ENCODE assay signal across 16 cellular contexts in the genomic region with DNA sequence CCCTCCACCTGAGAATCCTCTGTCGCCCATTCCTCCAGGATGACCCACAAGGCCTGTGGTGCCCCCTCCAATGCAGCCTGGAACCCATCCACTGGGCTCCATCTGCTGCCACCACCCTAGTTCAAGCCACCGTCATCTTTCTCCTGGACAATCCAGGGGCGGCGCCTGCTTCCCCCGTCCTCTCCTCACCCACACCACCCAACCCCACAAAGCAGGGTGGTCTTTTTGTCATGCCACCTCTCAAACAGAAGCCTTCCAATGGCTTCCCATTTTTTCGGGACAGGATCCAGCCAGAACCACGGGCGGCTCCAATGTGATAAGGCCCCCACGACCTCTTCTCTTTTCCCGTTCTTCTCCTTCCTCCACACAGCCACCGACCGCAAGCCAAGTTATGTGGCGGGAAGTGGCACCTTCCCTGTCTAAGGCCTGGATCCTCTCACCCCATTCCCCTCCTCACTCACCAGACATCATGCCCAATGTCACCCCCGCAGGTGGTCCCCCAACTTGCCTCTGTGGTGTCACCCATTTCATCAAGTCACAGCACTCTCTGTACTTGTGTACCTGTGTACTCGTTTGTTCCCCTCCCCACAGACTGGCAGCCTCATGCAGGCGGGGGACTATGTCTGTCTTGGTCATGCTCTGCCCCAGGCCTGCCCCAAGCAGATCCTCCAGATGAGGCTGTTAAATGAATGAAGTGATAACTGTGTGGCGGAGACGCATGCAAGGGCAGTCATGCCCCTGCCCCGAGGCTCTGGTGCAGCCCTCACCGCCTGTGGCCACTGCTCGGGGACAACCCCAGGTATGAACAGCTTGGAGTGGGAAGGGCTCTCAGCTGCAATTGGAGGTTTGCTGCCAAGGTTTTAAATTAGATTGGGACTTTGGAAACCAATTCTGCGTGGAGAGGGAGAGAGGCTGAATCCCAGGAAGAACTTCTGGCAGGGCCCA. TPM values are rescaled to one million over a fixed set of nuclear protein-coding genes. Genes with fewer than 3 reads are reported as not detected.
A peak's percentile ranks its signal among the peaks of the same experiment; 100 is the strongest.
DNase-seq lines count a peak whose midpoint lies in the region; ATAC-seq lines count a peak whose summit lies in the region.
"Had no signal": no experiment of that assay in that cellular context is flagged by ENCODE, and none has a peak within 500 bp of the region (broad histone marks: within the 10 kb centered on the region; RNA-seq: fewer than 3 reads in every experiment).

No MANE protein-coding gene starts in this region.

- no peaks in the 10 kb centered on the region for H3K27me3 Mint-ChIP-seq in IgD-negative memory B cell
- H3K27me3 Mint-ChIP-seq in effector memory CD8-positive, alpha-beta T cell = no peaks in the 10 kb centered on the region

- no peak for DNase-seq in activated naive CD4-positive, alpha-beta T cell treated with anti-CD3 and anti-CD28 coated beads, Interleukin-2, amount 50 U/mL, for 72 hours (ENCODE audit: low spot score in 2 of 2)
- DNase-seq in activated naive CD4-positive, alpha-beta T cell treated with anti-CD3 and anti-CD28 coated beads, Interleukin-2, amount 50 U/mL, for 16 hours = no peak
- no peak for DNase-seq in effector memory CD8-positive, alpha-beta T cell
- DNase-seq in stimulated activated effector memory CD8-positive, alpha-beta T cell treated with anti-CD3 and anti-CD28 coated beads, Interleukin-12 subunit alpha, Interleukin-12 subunit beta, amount 100 ng/mL, for 72 hours (ENCODE audit: low spot score in 2 of 2) = no peak
- DNase-seq in DMS 273 treated with DMSO at 0.1 percent for 48 hours (lab: John Stamatoyannopoulos, UW) = no peak
- DNase-seq: NCI-H1417, NCI-H2029 treated with DMSO at 0.1 percent for 48 hours, NCI-H524, SIG-M5 had no signal

- H3K27ac Mint-ChIP-seq in activated naive CD4-positive, alpha-beta T cell treated with anti-CD3 and anti-CD28 coated beads, Interleukin-2, amount 50 U/mL, for 72 hours = peak overlapping the region; percentile 3 to 69
- H3K27ac Mint-ChIP-seq in IgD-negative memory B cell = peak overlapping the region in 2 of 3 donors; percentile 47 to 73
- peak overlapping the region; percentile 88 for H3K27ac Mint-ChIP-seq in effector memory CD8-positive, alpha-beta T cell
- H3K27ac Mint-ChIP-seq in stimulated activated effector memory CD8-positive, alpha-beta T cell treated with anti-CD3 and anti-CD28 coated beads, Interleukin-12 subunit alpha, Interleukin-12 subunit beta, amount 100 ng/mL, for 72 hours = peak overlapping the region; percentile 71

- peaks cover 20 to 38% (median 23%) of the 10 kb centered on the region in 3 donors for H3K4me1 Mint-ChIP-seq in IgD-negative memory B cell
- H3K4me1 Mint-ChIP-seq in effector memory CD8-positive, alpha-beta T cell (ENCODE audit: low read depth in 2 of 2) = peaks cover 15 to 34% of the 10 kb centered on the region in 2 donors
- H3K4me1 Mint-ChIP-seq in stimulated activated effector memory CD8-positive, alpha-beta T cell treated with anti-CD3 and anti-CD28 coated beads, Interleukin-12 subunit alpha, Interleukin-12 subunit beta, amount 100 ng/mL, for 72 hours = peaks cover 37% of the 10 kb centered on the region

- H3K9me3 Mint-ChIP-seq in activated naive CD4-positive, alpha-beta T cell treated with anti-CD3 and anti-CD28 coated beads, Interleukin-2, amount 50 U/mL, for 72 hours = no peaks in the 10 kb centered on the region
- H3K9me3 Mint-ChIP-seq in IgD-negative memory B cell = no peaks in the 10 kb centered on the region
- no peaks in the 10 kb centered on the region for H3K9me3 Mint-ChIP-seq in effector memory CD8-positive, alpha-beta T cell
- H3K9me3 Mint-ChIP-seq in stimulated activated effector memory CD8-positive, alpha-beta T cell treated with anti-CD3 and anti-CD28 coated beads, Interleukin-12 subunit alpha, Interleukin-12 subunit beta, amount 100 ng/mL, for 72 hours = no peaks in the 10 kb centered on the region

- peak overlapping the region in 2 of 4 donors; percentile 36 to 42 for H3K4me3 Mint-ChIP-seq in IgD-negative memory B cell
- H3K4me3 Mint-ChIP-seq in effector memory CD8-positive, alpha-beta T cell = no peak overlapping the region
- H3K4me3 Mint-ChIP-seq in stimulated activated effector memory CD8-positive, alpha-beta T cell treated with anti-CD3 and anti-CD28 coated beads, Interleukin-12 subunit alpha, Interleukin-12 subunit beta, amount 100 ng/mL, for 72 hours = no peak overlapping the region

- no peak for ATAC-seq in activated naive CD4-positive, alpha-beta T cell treated with anti-CD3 and anti-CD28 coated beads, Interleukin-2, amount 50 U/mL, for 72 hours
- ATAC-seq in effector memory CD8-positive, alpha-beta T cell (replicated peaks) = no peak
- ATAC-seq in stimulated activated effector memory CD8-positive, alpha-beta T cell treated with anti-CD3 and anti-CD28 coated beads, Interleukin-12 subunit alpha, Interleukin-12 subunit beta, amount 100 ng/mL, for 72 hours = no peak
- ATAC-seq in HG03521 (IDR thresholded peaks at IDR 0.05; ENCODE audit: unreplicated experiment) (no peak), GM19452 (IDR thresholded peaks at IDR 0.05; ENCODE audit: unreplicated experiment) (no peak)
- ATAC-seq: HepG2 had no signal

- no peaks in the 10 kb centered on the region for H3K36me3 Mint-ChIP-seq in activated naive CD4-positive, alpha-beta T cell treated with anti-CD3 and anti-CD28 coated beads, Interleukin-2, amount 50 U/mL, for 72 hours
- H3K36me3 Mint-ChIP-seq in IgD-negative memory B cell = peaks cover 2% of the 10 kb centered on the region
- peaks cover 6% of the 10 kb centered on the region for H3K36me3 Mint-ChIP-seq in effector memory CD8-positive, alpha-beta T cell (ENCODE audit: insufficient read depth)
- peaks cover 12% of the 10 kb centered on the region for H3K36me3 Mint-ChIP-seq in stimulated activated effector memory CD8-positive, alpha-beta T cell treated with anti-CD3 and anti-CD28 coated beads, Interleukin-12 subunit alpha, Interleukin-12 subunit beta, amount 100 ng/mL, for 72 hours

RNA-seq across cellular contexts. Expression of gene UBXN11, which starts 11.0 kb away (rescaled TPM):
- total RNA-seq in activated naive CD4-positive, alpha-beta T cell treated with anti-CD3 and anti-CD28 coated beads, Interleukin-2, amount 50 U/mL, for 72 hours = 10 to 100 TPM; 21.0 to 25.8 TPM
- 11.2 TPM for polyA plus RNA-seq in IgD-negative memory B cell

RNA-seq across cellular contexts. Expression of gene SH3BGRL3, which starts 15.6 kb away (rescaled TPM):
- 100 to 1,000 TPM; 261 to 364 TPM for total RNA-seq in activated naive CD4-positive, alpha-beta T cell treated with anti-CD3 and anti-CD28 coated beads, Interleukin-2, amount 50 U/mL, for 72 hours
- 1,152 TPM for polyA plus RNA-seq in IgD-negative memory B cell

RNA-seq across cellular contexts. Expression of gene CD52, which starts 22.3 kb away (rescaled TPM):
- 100 to 1,000 TPM; 343 to 698 TPM for total RNA-seq in activated naive CD4-positive, alpha-beta T cell treated with anti-CD3 and anti-CD28 coated beads, Interleukin-2, amount 50 U/mL, for 72 hours
- polyA plus RNA-seq in IgD-negative memory B cell = 10,525 TPM
- total RNA-seq: A673, HepG2, LHCN-M2 had no signal

RNA-seq across cellular contexts. Expression of gene CRYBG2, which starts 58.5 kb away (rescaled TPM):
- 1 to 10 TPM; 1.0 to 6.0 TPM for total RNA-seq in activated naive CD4-positive, alpha-beta T cell treated with anti-CD3 and anti-CD28 coated beads, Interleukin-2, amount 50 U/mL, for 72 hours
- polyA plus RNA-seq in IgD-negative memory B cell = 3.1 TPM
- total RNA-seq: A673, H4, LHCN-M2 had no signal

Comparison
In these comparisons a context has a peak if more than half of its experiments do, and no peak if none do; other contexts are left out.
1. H3K27ac Mint-ChIP-seq: peak in every context shown above with its lines; median percentile 88 in effector memory CD8-positive, alpha-beta T cell; 71 in stimulated activated effector memory CD8-positive, alpha-beta T cell treated with anti-CD3 and anti-CD28 coated beads, Interleukin-12 subunit alpha, Interleukin-12 subunit beta, amount 100 ng/mL, for 72 hours; 60 in IgD-negative memory B cell; 36 in activated naive CD4-positive, alpha-beta T cell treated with anti-CD3 and anti-CD28 coated beads, Interleukin-2, amount 50 U/mL, for 72 hours.